ENCODE assay signal across 29 cellular contexts in the genomic region with DNA sequence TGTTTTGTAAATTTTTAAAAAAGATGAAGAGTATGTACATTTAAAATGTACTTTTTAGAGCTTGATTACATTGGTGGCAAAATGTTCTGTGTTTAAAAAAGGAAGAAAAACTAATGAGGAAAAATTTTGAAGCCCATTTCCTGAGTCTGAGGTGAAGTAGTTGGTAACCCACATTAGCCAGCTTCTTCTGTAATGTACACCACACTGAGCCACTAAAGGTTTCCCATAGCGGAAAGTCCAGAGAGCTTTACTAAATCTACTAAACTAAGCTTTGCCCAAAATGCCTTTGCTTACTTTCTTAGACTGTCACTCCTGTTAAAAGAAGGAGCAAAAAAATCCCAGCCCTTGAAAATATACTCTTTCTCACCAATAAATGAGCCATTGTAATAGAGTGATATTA.
"Had no signal": no experiment of that assay in that cellular context is flagged by ENCODE, and none has a peak within 500 bp of the region (broad histone marks: within the 10 kb centered on the region; RNA-seq: fewer than 3 reads in every experiment).

No MANE protein-coding gene starts in this region.

- H3K36me3 ChIP-seq: brain microvascular endothelial cell, gastroesophageal sphincter, ovary, right lobe of liver had no signal

- H3K27me3 ChIP-seq: brain microvascular endothelial cell, dorsolateral prefrontal cortex, gastroesophageal sphincter, hepatocyte, ovary, right lobe of liver, testis had no signal

- H3K27ac ChIP-seq: brain microvascular endothelial cell, coronary artery, dorsolateral prefrontal cortex, gastroesophageal sphincter, hepatocyte, ovary, right lobe of liver, testis had no signal

- ATAC-seq: activated T-cell treated with anti-CD3 and anti-CD28 coated beads, Interleukin-2, amount 50 U/mL, for 4 hours; gastroesophageal sphincter; left colon; right lobe of liver; stimulated activated memory B cell treated with anti-CD40 and anti-IgM and Interleukin-4, amounts not matched to agents 10 μg/mL and 1 μg/mL and 100 μg/mL, for 72 hours had no signal

- H3K4me2 ChIP-seq: hepatocyte had no signal

- H3K4me1 ChIP-seq: gastroesophageal sphincter, right lobe of liver, testis had no signal

- H3K27me3 Mint-ChIP-seq: activated CD4-positive, alpha-beta memory T cell treated with anti-CD3 and anti-CD28 coated beads for 36 hours; activated naive CD8-positive, alpha-beta T cell; naive B cell; progenitor cell of endocrine pancreas; stimulated activated memory B cell treated with anti-CD40 and anti-IgM and Interleukin-4, amounts not matched to agents 10 μg/mL and 1 μg/mL and 100 μg/mL, for 72 hours had no signal

- H3K79me2 ChIP-seq: hepatocyte had no signal

- H2AFZ ChIP-seq: hepatocyte had no signal

- H3K36me3 Mint-ChIP-seq: activated CD4-positive, alpha-beta memory T cell treated with anti-CD3 and anti-CD28 coated beads for 36 hours; activated naive CD8-positive, alpha-beta T cell; mesothelial cell of epicardium; naive B cell; stimulated activated memory B cell treated with anti-CD40 and anti-IgM and Interleukin-4, amounts not matched to agents 10 μg/mL and 1 μg/mL and 100 μg/mL, for 72 hours had no signal

- H3K9me3 ChIP-seq: gastroesophageal sphincter, ovary, right lobe of liver, testis had no signal

- H3K9me3 Mint-ChIP-seq: activated CD4-positive, alpha-beta memory T cell treated with anti-CD3 and anti-CD28 coated beads for 36 hours; activated T-cell treated with anti-CD3 and anti-CD28 coated beads, Interleukin-2, amount 50 U/mL, for 4 hours; activated T-helper 2 cell treated with anti-CD3 and anti-CD28 coated beads, Interferon-gamma antibody, Interleukin-2, Interleukin-4, amounts not matched to agents 10 μg/mL and 5 μg/mL and 100 μg/mL, durations not matched to agents 14 hours and 24 hours and 36 hours; mesothelial cell of epicardium; naive B cell; stimulated activated memory B cell treated with anti-CD40 and anti-IgM and Interleukin-4, amounts not matched to agents 10 μg/mL and 1 μg/mL and 100 μg/mL, for 72 hours; T-helper 1 cell treated with Interleukin-12 subunit alpha and Interleukin-12 subunit beta and Interleukin-4 antibody, amounts not matched to agents 30 μg/mL and 1 μg/mL, for 36 hours had no signal

- H3K4me3 Mint-ChIP-seq: activated CD4-positive, alpha-beta memory T cell treated with anti-CD3 and anti-CD28 coated beads for 36 hours; activated CD4-positive, alpha-beta T cell treated with anti-CD3 and anti-CD28 coated beads, Interleukin-2, amount 10 ng/mL, durations not matched to agents 24 days and 14 days; activated naive CD8-positive, alpha-beta T cell; activated T-cell treated with anti-CD3 and anti-CD28 coated beads, Interleukin-2, amount 50 U/mL, for 4 hours; mesothelial cell of epicardium; naive B cell; stimulated activated memory B cell treated with anti-CD40 and anti-IgM and Interleukin-4, amounts not matched to agents 10 μg/mL and 1 μg/mL and 100 μg/mL, for 72 hours; T-helper 1 cell treated with Interleukin-12 subunit alpha and Interleukin-12 subunit beta and Interleukin-4 antibody, amounts not matched to agents 30 μg/mL and 1 μg/mL, for 36 hours had no signal

- H3K4me3 ChIP-seq: coronary artery, dorsolateral prefrontal cortex, gastroesophageal sphincter, hepatocyte, ovary, right lobe of liver, testis had no signal

- H3K4me1 Mint-ChIP-seq: stimulated activated memory B cell treated with anti-CD40 and anti-IgM and Interleukin-4, amounts not matched to agents 10 μg/mL and 1 μg/mL and 100 μg/mL, for 72 hours had no signal

- DNase-seq: activated CD4-positive, alpha-beta memory T cell treated with anti-CD3 and anti-CD28 coated beads for 36 hours; activated CD4-positive, alpha-beta T cell treated with anti-CD3 and anti-CD28 coated beads, Interleukin-2, amount 10 ng/mL, durations not matched to agents 24 days and 14 days; activated CD4-positive, CD25-positive, alpha-beta regulatory T cell treated with anti-CD3 and anti-CD28 coated beads, Interleukin-2, amount 50 U/mL, for 72 hours; activated naive CD4-positive, alpha-beta T cell; activated T-cell treated with anti-CD3 and anti-CD28 coated beads, Interleukin-2, amount 50 U/mL, for 4 hours; amniotic stem cell; brain microvascular endothelial cell; dorsolateral prefrontal cortex; effector memory CD4-positive, alpha-beta T cell; erythroblast; kidney; left colon; naive B cell; ovary; right lobe of liver; stimulated activated CD4-positive, alpha-beta T cell treated with anti-CD3 and anti-CD28 coated beads, Interleukin-4, amount 100 ng/mL, for 4 hours; stimulated activated CD8-positive, alpha-beta memory T cell treated with anti-CD3 and anti-CD28 coated beads, Interleukin-4, amount 100 ng/mL, for 48 hours; T1000; testis; trophoblast cell had no signal

- H3K27ac Mint-ChIP-seq: activated CD4-positive, alpha-beta memory T cell treated with anti-CD3 and anti-CD28 coated beads for 36 hours; activated CD4-positive, alpha-beta T cell treated with anti-CD3 and anti-CD28 coated beads, Interleukin-2, amount 10 ng/mL, durations not matched to agents 24 days and 14 days; activated naive CD8-positive, alpha-beta T cell; activated T-helper 2 cell treated with anti-CD3 and anti-CD28 coated beads, Interferon-gamma antibody, Interleukin-2, Interleukin-4, amounts not matched to agents 10 μg/mL and 5 μg/mL and 100 μg/mL, durations not matched to agents 14 hours and 24 hours and 36 hours; naive B cell; progenitor cell of endocrine pancreas; stimulated activated memory B cell treated with anti-CD40 and anti-IgM and Interleukin-4, amounts not matched to agents 10 μg/mL and 1 μg/mL and 100 μg/mL, for 72 hours; T-helper 1 cell treated with Interleukin-12 subunit alpha and Interleukin-12 subunit beta and Interleukin-4 antibody, amounts not matched to agents 30 μg/mL and 1 μg/mL, for 36 hours had no signal
